ENCODE assay signal across 1 cellular context in the genomic region with DNA sequence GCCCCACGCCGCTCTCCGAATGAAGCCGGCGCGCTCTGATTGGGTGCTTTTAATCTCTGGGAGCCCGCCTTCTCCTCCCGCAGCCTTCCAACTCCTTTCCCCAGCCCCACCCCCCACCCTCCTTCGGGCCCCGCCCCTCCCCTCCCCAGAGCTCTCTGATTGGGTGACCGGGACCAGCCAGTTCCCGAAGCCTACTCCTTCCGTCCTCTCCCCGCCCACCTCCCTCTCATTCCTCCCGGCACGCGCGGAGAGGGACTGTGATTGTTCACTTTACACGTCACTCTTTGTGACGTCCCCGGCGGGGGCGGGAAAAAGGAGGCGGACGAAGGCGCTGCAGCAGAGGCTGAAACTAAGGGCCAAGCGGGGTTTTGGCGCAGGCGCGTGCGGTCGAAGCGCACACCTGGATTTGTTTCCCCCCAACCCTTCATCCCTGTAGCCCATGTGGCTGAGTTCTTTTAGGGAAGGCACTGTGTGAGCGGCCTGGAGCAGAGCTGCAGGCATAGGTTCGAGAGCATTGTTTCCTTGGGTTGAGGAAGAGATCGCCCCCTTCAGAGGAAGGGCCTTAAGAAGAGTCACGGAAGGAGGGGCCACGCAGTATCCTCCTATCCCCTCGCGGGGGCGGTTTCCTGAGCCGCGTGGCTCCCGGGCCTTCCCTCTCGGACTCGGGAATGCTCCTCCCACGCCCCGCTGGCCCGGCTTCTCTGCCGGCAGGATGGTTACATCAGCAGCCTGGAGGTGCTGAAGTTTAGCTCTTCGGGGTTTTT.
A peak's percentile ranks its signal among the peaks of the same experiment; 100 is the strongest.
TF ChIP-seq lines count a peak whose summit lies in the region.

A gene (minus strand): TSS at position 21 of the 764 bp plus-strand sequence. CDS start 361 bp downstream, outside the sequence.

TF ChIP-seq in HepG2, 621 proteins besides CTCF, POLR2A, EP300 and RAD21 (continued from another document and continues in another):
- TF ChIP-seq, protein P1, sequence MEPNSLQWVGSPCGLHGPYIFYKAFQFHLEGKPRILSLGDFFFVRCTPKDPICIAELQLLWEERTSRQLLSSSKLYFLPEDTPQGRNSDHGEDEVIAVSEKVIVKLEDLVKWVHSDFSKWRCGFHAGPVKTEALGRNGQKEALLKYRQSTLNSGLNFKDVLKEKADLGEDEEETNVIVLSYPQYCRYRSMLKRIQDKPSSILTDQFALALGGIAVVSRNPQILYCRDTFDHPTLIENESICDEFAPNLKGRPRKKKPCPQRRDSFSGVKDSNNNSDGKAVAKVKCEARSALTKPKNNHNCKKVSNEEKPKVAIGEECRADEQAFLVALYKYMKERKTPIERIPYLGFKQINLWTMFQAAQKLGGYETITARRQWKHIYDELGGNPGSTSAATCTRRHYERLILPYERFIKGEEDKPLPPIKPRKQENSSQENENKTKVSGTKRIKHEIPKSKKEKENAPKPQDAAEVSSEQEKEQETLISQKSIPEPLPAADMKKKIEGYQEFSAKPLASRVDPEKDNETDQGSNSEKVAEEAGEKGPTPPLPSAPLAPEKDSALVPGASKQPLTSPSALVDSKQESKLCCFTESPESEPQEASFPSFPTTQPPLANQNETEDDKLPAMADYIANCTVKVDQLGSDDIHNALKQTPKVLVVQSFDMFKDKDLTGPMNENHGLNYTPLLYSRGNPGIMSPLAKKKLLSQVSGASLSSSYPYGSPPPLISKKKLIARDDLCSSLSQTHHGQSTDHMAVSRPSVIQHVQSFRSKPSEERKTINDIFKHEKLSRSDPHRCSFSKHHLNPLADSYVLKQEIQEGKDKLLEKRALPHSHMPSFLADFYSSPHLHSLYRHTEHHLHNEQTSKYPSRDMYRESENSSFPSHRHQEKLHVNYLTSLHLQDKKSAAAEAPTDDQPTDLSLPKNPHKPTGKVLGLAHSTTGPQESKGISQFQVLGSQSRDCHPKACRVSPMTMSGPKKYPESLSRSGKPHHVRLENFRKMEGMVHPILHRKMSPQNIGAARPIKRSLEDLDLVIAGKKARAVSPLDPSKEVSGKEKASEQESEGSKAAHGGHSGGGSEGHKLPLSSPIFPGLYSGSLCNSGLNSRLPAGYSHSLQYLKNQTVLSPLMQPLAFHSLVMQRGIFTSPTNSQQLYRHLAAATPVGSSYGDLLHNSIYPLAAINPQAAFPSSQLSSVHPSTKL (CRISPR knock-in tag; IDR thresholded peaks at IDR 0.05): peak; percentile 57
- TF ChIP-seq GZF1 (CRISPR knock-in tag; IDR thresholded peaks at IDR 0.05): 0 out of 2 replicates have a peak, but pooled peaks have one; percentile 66
- peak; percentile 68 for TF ChIP-seq HDAC1 (CRISPR knock-in tag; IDR thresholded peaks at IDR 0.05)
- TF ChIP-seq ZNF510 (CRISPR knock-in tag; IDR thresholded peaks at IDR 0.05; ENCODE audit: low read depth): peak; percentile 55; the same call in 1 of the 2 replicates
- peak; percentile 65; the same call in 1 of the 2 replicates for TF ChIP-seq ZNF350 (CRISPR knock-in tag; IDR thresholded peaks at IDR 0.05; ENCODE audit: borderline replicate concordance, low read depth)
- TF ChIP-seq, protein P2, sequence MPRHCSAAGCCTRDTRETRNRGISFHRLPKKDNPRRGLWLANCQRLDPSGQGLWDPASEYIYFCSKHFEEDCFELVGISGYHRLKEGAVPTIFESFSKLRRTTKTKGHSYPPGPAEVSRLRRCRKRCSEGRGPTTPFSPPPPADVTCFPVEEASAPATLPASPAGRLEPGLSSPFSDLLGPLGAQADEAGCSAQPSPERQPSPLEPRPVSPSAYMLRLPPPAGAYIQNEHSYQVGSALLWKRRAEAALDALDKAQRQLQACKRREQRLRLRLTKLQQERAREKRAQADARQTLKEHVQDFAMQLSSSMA (CRISPR knock-in tag; IDR thresholded peaks at IDR 0.05): peak; percentile 71; the same call in 1 of the 2 replicates
- TF ChIP-seq, protein P3, sequence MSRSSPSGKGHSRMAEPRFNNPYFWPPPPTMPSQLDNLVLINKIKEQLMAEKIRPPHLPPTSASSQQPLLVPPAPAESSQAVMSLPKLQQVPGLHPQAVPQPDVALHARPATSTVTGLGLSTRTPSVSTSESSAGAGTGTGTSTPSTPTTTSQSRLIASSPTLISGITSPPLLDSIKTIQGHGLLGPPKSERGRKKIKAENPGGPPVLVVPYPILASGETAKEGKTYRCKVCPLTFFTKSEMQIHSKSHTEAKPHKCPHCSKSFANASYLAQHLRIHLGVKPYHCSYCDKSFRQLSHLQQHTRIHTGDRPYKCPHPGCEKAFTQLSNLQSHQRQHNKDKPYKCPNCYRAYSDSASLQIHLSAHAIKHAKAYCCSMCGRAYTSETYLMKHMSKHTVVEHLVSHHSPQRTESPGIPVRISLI (CRISPR knock-in tag; IDR thresholded peaks at IDR 0.05; ENCODE audit: borderline replicate concordance): peak; percentile 89; the same call in 1 of the 2 replicates
- TF ChIP-seq, protein P4, sequence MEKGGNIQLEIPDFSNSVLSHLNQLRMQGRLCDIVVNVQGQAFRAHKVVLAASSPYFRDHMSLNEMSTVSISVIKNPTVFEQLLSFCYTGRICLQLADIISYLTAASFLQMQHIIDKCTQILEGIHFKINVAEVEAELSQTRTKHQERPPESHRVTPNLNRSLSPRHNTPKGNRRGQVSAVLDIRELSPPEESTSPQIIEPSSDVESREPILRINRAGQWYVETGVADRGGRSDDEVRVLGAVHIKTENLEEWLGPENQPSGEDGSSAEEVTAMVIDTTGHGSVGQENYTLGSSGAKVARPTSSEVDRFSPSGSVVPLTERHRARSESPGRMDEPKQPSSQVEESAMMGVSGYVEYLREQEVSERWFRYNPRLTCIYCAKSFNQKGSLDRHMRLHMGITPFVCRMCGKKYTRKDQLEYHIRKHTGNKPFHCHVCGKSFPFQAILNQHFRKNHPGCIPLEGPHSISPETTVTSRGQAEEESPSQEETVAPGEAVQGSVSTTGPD (CRISPR knock-in tag; IDR thresholded peaks at IDR 0.05): peak; percentile 47; the same call in 1 of the 2 replicates
- TF ChIP-seq, protein P5, sequence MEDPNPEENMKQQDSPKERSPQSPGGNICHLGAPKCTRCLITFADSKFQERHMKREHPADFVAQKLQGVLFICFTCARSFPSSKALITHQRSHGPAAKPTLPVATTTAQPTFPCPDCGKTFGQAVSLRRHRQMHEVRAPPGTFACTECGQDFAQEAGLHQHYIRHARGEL (CRISPR knock-in tag; IDR thresholded peaks at IDR 0.05): no peak
- TF ChIP-seq FOXJ3 (CRISPR knock-in tag; IDR thresholded peaks at IDR 0.05; ENCODE audit: borderline replicate concordance): peak; percentile 60; the same call in 1 of the 2 replicates
- TF ChIP-seq ZNF232 (CRISPR knock-in tag; IDR thresholded peaks at IDR 0.05; ENCODE audit: borderline replicate concordance): no peak
- TF ChIP-seq, protein P6, sequence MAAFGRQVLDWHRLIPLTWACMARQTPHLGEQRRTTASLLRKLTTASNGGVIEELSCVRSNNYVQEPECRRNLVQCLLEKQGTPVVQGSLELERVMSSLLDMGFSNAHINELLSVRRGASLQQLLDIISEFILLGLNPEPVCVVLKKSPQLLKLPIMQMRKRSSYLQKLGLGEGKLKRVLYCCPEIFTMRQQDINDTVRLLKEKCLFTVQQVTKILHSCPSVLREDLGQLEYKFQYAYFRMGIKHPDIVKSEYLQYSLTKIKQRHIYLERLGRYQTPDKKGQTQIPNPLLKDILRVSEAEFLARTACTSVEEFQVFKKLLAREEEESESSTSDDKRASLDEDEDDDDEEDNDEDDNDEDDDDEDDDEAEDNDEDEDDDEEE (CRISPR knock-in tag; IDR thresholded peaks at IDR 0.05): 0 out of 2 replicates have a peak, but pooled peaks have one; percentile 42
- peak; percentile 96 for TF ChIP-seq MYC (CRISPR knock-in tag; IDR thresholded peaks at IDR 0.05; ENCODE audit: borderline replicate concordance)
- TF ChIP-seq, protein P7, sequence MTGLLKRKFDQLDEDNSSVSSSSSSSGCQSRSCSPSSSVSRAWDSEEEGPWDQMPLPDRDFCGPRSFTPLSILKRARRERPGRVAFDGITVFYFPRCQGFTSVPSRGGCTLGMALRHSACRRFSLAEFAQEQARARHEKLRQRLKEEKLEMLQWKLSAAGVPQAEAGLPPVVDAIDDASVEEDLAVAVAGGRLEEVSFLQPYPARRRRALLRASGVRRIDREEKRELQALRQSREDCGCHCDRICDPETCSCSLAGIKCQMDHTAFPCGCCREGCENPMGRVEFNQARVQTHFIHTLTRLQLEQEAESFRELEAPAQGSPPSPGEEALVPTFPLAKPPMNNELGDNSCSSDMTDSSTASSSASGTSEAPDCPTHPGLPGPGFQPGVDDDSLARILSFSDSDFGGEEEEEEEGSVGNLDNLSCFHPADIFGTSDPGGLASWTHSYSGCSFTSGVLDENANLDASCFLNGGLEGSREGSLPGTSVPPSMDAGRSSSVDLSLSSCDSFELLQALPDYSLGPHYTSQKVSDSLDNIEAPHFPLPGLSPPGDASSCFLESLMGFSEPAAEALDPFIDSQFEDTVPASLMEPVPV (CRISPR knock-in tag; IDR thresholded peaks at IDR 0.05): peak; percentile 72; the same call in 1 of the 2 replicates
- TF ChIP-seq, protein P8, sequence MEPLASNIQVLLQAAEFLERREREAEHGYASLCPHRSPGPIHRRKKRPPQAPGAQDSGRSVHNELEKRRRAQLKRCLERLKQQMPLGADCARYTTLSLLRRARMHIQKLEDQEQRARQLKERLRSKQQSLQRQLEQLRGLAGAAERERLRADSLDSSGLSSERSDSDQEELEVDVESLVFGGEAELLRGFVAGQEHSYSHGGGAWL (CRISPR knock-in tag; IDR thresholded peaks at IDR 0.05): peak; percentile 63
- 0 out of 2 replicates have a peak, but pooled peaks have one; percentile 46 for TF ChIP-seq ARID2 (CRISPR knock-in tag; IDR thresholded peaks at IDR 0.05; ENCODE audit: borderline replicate concordance)
- 0 out of 2 replicates have a peak, but pooled peaks have one; percentile 37 for TF ChIP-seq ZBTB3 (CRISPR knock-in tag; IDR thresholded peaks at IDR 0.05; ENCODE audit: borderline replicate concordance, low read depth)
- TF ChIP-seq KAT7 (CRISPR knock-in tag; IDR thresholded peaks at IDR 0.05; ENCODE audit: borderline replicate concordance): peak; percentile 32; the same call in 1 of the 2 replicates
- peak; percentile 47; the same call in 1 of the 2 replicates for TF ChIP-seq ZNF205 (CRISPR knock-in tag; IDR thresholded peaks at IDR 0.05)
- TF ChIP-seq, protein P9, sequence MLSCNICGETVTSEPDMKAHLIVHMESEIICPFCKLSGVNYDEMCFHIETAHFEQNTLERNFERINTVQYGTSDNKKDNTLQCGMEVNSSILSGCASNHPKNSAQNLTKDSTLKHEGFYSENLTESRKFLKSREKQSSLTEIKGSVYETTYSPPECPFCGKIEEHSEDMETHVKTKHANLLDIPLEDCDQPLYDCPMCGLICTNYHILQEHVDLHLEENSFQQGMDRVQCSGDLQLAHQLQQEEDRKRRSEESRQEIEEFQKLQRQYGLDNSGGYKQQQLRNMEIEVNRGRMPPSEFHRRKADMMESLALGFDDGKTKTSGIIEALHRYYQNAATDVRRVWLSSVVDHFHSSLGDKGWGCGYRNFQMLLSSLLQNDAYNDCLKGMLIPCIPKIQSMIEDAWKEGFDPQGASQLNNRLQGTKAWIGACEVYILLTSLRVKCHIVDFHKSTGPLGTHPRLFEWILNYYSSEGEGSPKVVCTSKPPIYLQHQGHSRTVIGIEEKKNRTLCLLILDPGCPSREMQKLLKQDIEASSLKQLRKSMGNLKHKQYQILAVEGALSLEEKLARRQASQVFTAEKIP (CRISPR knock-in tag; IDR thresholded peaks at IDR 0.05; ENCODE audit: borderline replicate concordance): no peak
- TF ChIP-seq, protein P10, sequence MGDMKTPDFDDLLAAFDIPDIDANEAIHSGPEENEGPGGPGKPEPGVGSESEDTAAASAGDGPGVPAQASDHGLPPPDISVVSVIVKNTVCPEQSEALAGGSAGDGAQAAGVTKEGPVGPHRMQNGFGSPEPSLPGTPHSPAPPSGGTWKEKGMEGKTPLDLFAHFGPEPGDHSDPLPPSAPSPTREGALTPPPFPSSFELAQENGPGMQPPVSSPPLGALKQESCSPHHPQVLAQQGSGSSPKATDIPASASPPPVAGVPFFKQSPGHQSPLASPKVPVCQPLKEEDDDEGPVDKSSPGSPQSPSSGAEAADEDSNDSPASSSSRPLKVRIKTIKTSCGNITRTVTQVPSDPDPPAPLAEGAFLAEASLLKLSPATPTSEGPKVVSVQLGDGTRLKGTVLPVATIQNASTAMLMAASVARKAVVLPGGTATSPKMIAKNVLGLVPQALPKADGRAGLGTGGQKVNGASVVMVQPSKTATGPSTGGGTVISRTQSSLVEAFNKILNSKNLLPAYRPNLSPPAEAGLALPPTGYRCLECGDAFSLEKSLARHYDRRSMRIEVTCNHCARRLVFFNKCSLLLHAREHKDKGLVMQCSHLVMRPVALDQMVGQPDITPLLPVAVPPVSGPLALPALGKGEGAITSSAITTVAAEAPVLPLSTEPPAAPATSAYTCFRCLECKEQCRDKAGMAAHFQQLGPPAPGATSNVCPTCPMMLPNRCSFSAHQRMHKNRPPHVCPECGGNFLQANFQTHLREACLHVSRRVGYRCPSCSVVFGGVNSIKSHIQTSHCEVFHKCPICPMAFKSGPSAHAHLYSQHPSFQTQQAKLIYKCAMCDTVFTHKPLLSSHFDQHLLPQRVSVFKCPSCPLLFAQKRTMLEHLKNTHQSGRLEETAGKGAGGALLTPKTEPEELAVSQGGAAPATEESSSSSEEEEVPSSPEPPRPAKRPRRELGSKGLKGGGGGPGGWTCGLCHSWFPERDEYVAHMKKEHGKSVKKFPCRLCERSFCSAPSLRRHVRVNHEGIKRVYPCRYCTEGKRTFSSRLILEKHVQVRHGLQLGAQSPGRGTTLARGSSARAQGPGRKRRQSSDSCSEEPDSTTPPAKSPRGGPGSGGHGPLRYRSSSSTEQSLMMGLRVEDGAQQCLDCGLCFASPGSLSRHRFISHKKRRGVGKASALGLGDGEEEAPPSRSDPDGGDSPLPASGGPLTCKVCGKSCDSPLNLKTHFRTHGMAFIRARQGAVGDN (CRISPR knock-in tag; IDR thresholded peaks at IDR 0.05): peak; percentile 93
- TF ChIP-seq, protein P11, sequence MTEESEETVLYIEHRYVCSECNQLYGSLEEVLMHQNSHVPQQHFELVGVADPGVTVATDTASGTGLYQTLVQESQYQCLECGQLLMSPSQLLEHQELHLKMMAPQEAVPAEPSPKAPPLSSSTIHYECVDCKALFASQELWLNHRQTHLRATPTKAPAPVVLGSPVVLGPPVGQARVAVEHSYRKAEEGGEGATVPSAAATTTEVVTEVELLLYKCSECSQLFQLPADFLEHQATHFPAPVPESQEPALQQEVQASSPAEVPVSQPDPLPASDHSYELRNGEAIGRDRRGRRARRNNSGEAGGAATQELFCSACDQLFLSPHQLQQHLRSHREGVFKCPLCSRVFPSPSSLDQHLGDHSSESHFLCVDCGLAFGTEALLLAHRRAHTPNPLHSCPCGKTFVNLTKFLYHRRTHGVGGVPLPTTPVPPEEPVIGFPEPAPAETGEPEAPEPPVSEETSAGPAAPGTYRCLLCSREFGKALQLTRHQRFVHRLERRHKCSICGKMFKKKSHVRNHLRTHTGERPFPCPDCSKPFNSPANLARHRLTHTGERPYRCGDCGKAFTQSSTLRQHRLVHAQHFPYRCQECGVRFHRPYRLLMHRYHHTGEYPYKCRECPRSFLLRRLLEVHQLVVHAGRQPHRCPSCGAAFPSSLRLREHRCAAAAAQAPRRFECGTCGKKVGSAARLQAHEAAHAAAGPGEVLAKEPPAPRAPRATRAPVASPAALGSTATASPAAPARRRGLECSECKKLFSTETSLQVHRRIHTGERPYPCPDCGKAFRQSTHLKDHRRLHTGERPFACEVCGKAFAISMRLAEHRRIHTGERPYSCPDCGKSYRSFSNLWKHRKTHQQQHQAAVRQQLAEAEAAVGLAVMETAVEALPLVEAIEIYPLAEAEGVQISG (CRISPR knock-in tag; IDR thresholded peaks at IDR 0.05): peak; percentile 76; the same call in 1 of the 2 replicates
- TF ChIP-seq, protein P12, sequence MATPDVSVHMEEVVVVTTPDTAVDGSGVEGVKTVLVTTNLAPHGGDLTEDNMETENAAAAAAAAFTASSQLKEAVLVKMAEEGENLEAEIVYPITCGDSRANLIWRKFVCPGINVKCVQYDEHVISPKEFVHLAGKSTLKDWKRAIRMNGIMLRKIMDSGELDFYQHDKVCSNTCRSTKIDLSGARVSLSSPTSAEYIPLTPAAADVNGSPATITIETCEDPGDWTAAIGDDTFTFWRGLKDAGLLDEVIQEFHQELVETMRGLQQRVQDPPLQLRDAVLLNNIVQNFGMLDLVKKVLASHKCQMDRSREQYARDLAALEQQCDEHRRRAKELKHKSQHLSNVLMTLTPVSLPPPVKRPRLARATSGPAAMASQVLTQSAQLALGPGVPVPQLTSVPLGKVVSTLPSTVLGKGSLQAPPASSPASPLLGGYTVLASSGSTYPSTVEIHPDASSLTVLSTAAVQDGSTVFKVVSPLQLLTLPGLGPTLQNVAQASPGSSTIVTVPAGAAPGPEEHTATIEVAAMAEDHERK (CRISPR knock-in tag; IDR thresholded peaks at IDR 0.05; ENCODE audit: low read depth): no peak
